In the genomic region with DNA sequence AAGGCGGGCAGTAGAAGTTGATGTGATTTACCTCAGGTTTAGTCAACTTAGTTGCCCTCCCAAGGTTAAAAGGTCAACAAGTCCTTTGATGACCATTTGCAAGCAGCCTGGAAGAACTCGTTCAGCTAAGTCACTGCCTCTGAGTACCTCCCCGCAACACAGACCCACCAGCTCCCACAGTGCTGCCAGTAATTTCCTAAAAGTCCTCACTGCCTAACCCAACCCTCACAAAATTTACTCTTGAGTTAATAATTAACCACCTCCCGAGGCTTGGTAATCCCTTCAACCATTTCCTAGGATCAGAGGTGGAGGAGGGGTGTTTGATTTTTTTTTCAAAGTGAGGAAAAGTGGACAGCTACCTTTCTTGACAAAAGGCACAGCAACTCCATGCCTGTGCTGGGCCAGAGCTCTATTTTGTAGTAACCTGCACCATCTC, we compare ENCODE assay signal across 22 cellular contexts. TPM values are rescaled to one million over a fixed set of nuclear protein-coding genes. Genes with fewer than 3 reads are reported as not detected.
DNase-seq lines count a peak whose midpoint lies in the region; ATAC-seq and TF ChIP-seq lines count a peak whose summit lies in the region.
"Had no signal": no experiment of that assay in that cellular context is flagged by ENCODE, and none has a peak within 500 bp of the region (broad histone marks: within the 10 kb centered on the region; RNA-seq: fewer than 3 reads in every experiment).

No MANE protein-coding gene starts in this region.

- H3K36me3 ChIP-seq in colonic mucosa (no peaks in the 10 kb centered on the region), lower lobe of right lung (no peaks in the 10 kb centered on the region), upper lobe of right lung (no peaks in the 10 kb centered on the region), vagina (no peaks in the 10 kb centered on the region)
- H3K36me3 ChIP-seq: SJSA1 had no signal

- H3K27ac ChIP-seq in colonic mucosa (no peak overlapping the region), lower lobe of right lung (peak overlapping the region; percentile 37), upper lobe of right lung (peak overlapping the region; percentile 53), vagina (no peak overlapping the region)
- H3K27ac ChIP-seq: SJSA1 had no signal

- peak; percentile 7 for DNase-seq in HT-29 (ENCODE audit: low spot score)
- peak; percentile 46 for DNase-seq in colonic mucosa
- DNase-seq in lower lobe of right lung = peak; percentile 58
- DNase-seq in upper lobe of right lung = peak; percentile 69
- DNase-seq in vagina (ENCODE audit: extremely low spot score in 2 of 2) = no peak
- DNase-seq in RKO (ENCODE audit: low spot score) = no peak
- DNase-seq: activated naive CD4-positive, alpha-beta T cell treated with anti-CD3 and anti-CD28 coated beads for 36 hours; activated T-cell treated with anti-CD3 and anti-CD28 coated beads, Interleukin-2, amount 50 U/mL, for 4 hours; AML-193; aorta; cerebellar nuclear complex; effector memory CD8-positive, alpha-beta T cell; head of caudate nucleus; natural killer cell; NCI-H146; NCI-H774; stimulated activated CD4-positive, alpha-beta T cell treated with anti-CD3 and anti-CD28 coated beads, Interleukin-4, amount 100 ng/mL, for 1 hour; T-helper 2 cell had no signal

- TF ChIP-seq CTCF in colonic mucosa (IDR thresholded peaks at IDR 0.05) (no peak), lower lobe of right lung (IDR thresholded peaks at IDR 0.05) (no peak), upper lobe of right lung (IDR thresholded peaks at IDR 0.05) (no peak), vagina (IDR thresholded peaks at IDR 0.05) (no peak)

- intact Hi-C loops in colonic mucosa (cut with DNase I) (no loop called here), lower lobe of right lung (cut with DNase I) (no loop called here), upper lobe of right lung (cut with DNase I) (no loop called here), vagina (cut with DNase I) (no loop called here)

- no peak overlapping the region for H3K9ac ChIP-seq in colonic mucosa (ENCODE audit: low read depth in 2 of 2, low read length in 2 of 2)

- H3K4me1 ChIP-seq in colonic mucosa (peaks cover 4% of the 10 kb centered on the region), lower lobe of right lung (peaks cover 24% of the 10 kb centered on the region), upper lobe of right lung (peaks cover 8% of the 10 kb centered on the region), vagina (no peaks in the 10 kb centered on the region)
- H3K4me1 ChIP-seq: SJSA1 had no signal

- TF ChIP-seq POLR2A in vagina (IDR thresholded peaks at IDR 0.05) = no peak

- H3K27me3 ChIP-seq in colonic mucosa = no peaks in the 10 kb centered on the region
- H3K27me3 ChIP-seq in lower lobe of right lung (ENCODE audit: low read depth) = no peaks in the 10 kb centered on the region
- no peaks in the 10 kb centered on the region for H3K27me3 ChIP-seq in upper lobe of right lung
- no peaks in the 10 kb centered on the region for H3K27me3 ChIP-seq in vagina
- H3K27me3 ChIP-seq: SJSA1 had no signal

- H3K9me3 ChIP-seq in colonic mucosa = no peaks in the 10 kb centered on the region
- H3K9me3 ChIP-seq in lower lobe of right lung = no peaks in the 10 kb centered on the region
- no peaks in the 10 kb centered on the region for H3K9me3 ChIP-seq in upper lobe of right lung
- H3K9me3 ChIP-seq in vagina = no peaks in the 10 kb centered on the region
- H3K9me3 ChIP-seq: SJSA1 had no signal

- ATAC-seq in lower lobe of right lung (peak; percentile 91 to 92), upper lobe of right lung (peak; percentile 86), HG03196 (IDR thresholded peaks at IDR 0.05; ENCODE audit: unreplicated experiment) (no peak)
- ATAC-seq: activated T-cell treated with anti-CD3 and anti-CD28 coated beads, Interleukin-2, amount 50 U/mL, for 4 hours; effector memory CD8-positive, alpha-beta T cell; GM23338; natural killer cell; WTC11 had no signal

- H3K4me3 ChIP-seq in colonic mucosa = no peak overlapping the region
- H3K4me3 ChIP-seq in lower lobe of right lung = no peak overlapping the region
- no peak overlapping the region for H3K4me3 ChIP-seq in upper lobe of right lung
- no peak overlapping the region for H3K4me3 ChIP-seq in vagina
- H3K4me3 ChIP-seq: GM23338, SJSA1 had no signal

RNA-seq across cellular contexts. Expression of a gene that starts 55.8 kb away (rescaled TPM):
- total RNA-seq in HT-29 (2014; rRNA removed; shearing (Covaris generic)) = 5.9 and 6.8 TPM in 2 replicates
- total RNA-seq in colonic mucosa (10 to 100 TPM; 10.6 to 13.0 TPM), lower lobe of right lung (9.4 TPM), upper lobe of right lung (12.0 TPM), vagina (11.5 TPM)

Comparison
In these comparisons a context has a peak if more than half of its experiments do, and no peak if none do; other contexts are left out.
1. DNase-seq: peak in HT-29 (single experiment), colonic mucosa (single experiment), lower lobe of right lung (single experiment) and upper lobe of right lung (single experiment); none in vagina (0 of 2) and RKO (single experiment).
2. H3K27ac ChIP-seq: peak in lower lobe of right lung (single experiment) and upper lobe of right lung (single experiment); none in colonic mucosa (single experiment) and vagina (single experiment).